ENCODE assay signal across 28 cellular contexts in the genomic region with DNA sequence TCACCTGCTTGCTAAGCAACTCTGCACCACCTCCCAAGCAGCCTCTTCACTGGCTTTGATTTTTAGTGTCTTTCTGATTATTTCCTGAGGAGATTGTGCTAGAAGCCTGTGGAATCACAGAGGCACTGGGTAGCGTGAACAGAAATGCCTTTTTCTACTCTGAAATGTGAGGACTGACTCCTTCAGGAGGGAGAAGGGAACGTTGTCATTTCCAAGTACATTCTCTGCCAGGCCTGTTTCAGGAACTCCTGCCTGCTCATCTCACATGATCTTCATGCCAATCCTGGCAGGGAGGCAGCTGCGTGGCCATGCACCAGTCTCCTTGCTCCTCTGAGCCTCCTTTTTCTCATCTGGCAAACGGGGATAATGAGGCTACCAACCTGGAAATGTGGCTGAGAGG. TPM values are rescaled to one million over a fixed set of nuclear protein-coding genes. Genes with fewer than 3 reads are reported as not detected.
DNase-seq lines count a peak whose midpoint lies in the region; TF ChIP-seq lines count a peak whose summit lies in the region.
"Had no signal": no experiment of that assay in that cellular context is flagged by ENCODE, and none has a peak within 500 bp of the region (broad histone marks: within the 10 kb centered on the region; RNA-seq: fewer than 3 reads in every experiment).

No MANE protein-coding gene starts in this region.

- peak overlapping the region; percentile 22 for H3K27ac Mint-ChIP-seq in MCF 10A (ENCODE audit: low read depth, unreplicated experiment)
- no peak overlapping the region for H3K27ac Mint-ChIP-seq in chondrocyte (ENCODE audit: unreplicated experiment)
- H3K27ac Mint-ChIP-seq in osteocyte (ENCODE audit: unreplicated experiment) = no peak overlapping the region
- H3K27ac Mint-ChIP-seq: activated T-helper 1 cell treated with anti-CD3 and anti-CD28 coated beads, Interleukin-12 subunit alpha, Interleukin-12 subunit beta, Interleukin-2, Interleukin-4 antibody, amounts not matched to agents 30 ng/mL and 10 ng/mL and 1 ng/mL, durations not matched to agents 14 hours and 24 hours and 36 hours had no signal

- no peaks in the 10 kb centered on the region for H4K20me1 ChIP-seq in mammary epithelial cell (ENCODE audit: insufficient read depth, low read length)

- no peak overlapping the region for H3K9ac ChIP-seq in mammary epithelial cell (ENCODE audit: insufficient read depth, low read length)

- no peaks in the 10 kb centered on the region for H3K9me3 ChIP-seq in mammary epithelial cell (replicated peaks; ENCODE audit: insufficient read depth, low read length)
- no peaks in the 10 kb centered on the region for H3K9me3 ChIP-seq in uterus
- H3K9me3 ChIP-seq: adrenal gland, left lung, Peyer's patch, prostate gland, sigmoid colon, tibial artery had no signal

- H3K27me3 Mint-ChIP-seq in MCF 10A (ENCODE audit: insufficient read depth, unreplicated experiment) (no peaks in the 10 kb centered on the region), chondrocyte (ENCODE audit: low read depth) (peaks cover 15% of the 10 kb centered on the region), osteocyte (ENCODE audit: unreplicated experiment) (peaks cover 13% of the 10 kb centered on the region)

- in situ Hi-C loops in mammary epithelial cell (cut with MboI; ENCODE audit: low sequenced_read_pairs in 2 of 2) (loop anchor here in 1 of 2 donors (5.0 kb wide), 1 partner anchor 159 kb away; no protein-coding TSS in a partner anchor), ACHN (cut with HindIII; ENCODE audit: low pct_ligation_motif_present, low pct_unique_long_range_greater_than_20kb, low sequenced_read_pairs) (no loop called here)

- H3K9me3 Mint-ChIP-seq in MCF 10A (ENCODE audit: unreplicated experiment) = peaks cover 8% of the 10 kb centered on the region
- H3K9me3 Mint-ChIP-seq in chondrocyte (ENCODE audit: low read depth) = no peaks in the 10 kb centered on the region
- no peaks in the 10 kb centered on the region for H3K9me3 Mint-ChIP-seq in osteocyte (ENCODE audit: unreplicated experiment)
- H3K9me3 Mint-ChIP-seq: activated T-helper 1 cell treated with anti-CD3 and anti-CD28 coated beads, Interleukin-12 subunit alpha, Interleukin-12 subunit beta, Interleukin-2, Interleukin-4 antibody, amounts not matched to agents 30 ng/mL and 10 ng/mL and 1 ng/mL, durations not matched to agents 14 hours and 24 hours and 36 hours had no signal

- H3K79me2 ChIP-seq in mammary epithelial cell (ENCODE audit: insufficient read depth, low read length) = no peaks in the 10 kb centered on the region

- 47% methylated on average over 4 of the region's 4 CpGs for WGBS in mammary epithelial cell (ENCODE audit: low coverage, missing lambda C conversion rate)

- no peak for TF ChIP-seq POLR2A in uterus (IDR thresholded peaks at IDR 0.05)

- dilution Hi-C loops in mammary epithelial cell (cut with HindIII; ENCODE audit: low sequenced_read_pairs) = loop anchor here (5.0 kb wide), 1 partner anchor 159 kb away; no protein-coding TSS in a partner anchor

- H3K4me1 Mint-ChIP-seq in MCF 10A (ENCODE audit: insufficient read depth, unreplicated experiment) (peaks cover 36% of the 10 kb centered on the region), chondrocyte (ENCODE audit: low read depth) (peaks cover 27% of the 10 kb centered on the region), osteocyte (ENCODE audit: unreplicated experiment) (peaks cover 27% of the 10 kb centered on the region)

- H3K4me3 Mint-ChIP-seq in MCF 10A (ENCODE audit: unreplicated experiment) (no peak overlapping the region), chondrocyte (ENCODE audit: unreplicated experiment) (no peak overlapping the region), osteocyte (ENCODE audit: unreplicated experiment) (no peak overlapping the region)
- H3K4me3 Mint-ChIP-seq: activated T-helper 1 cell treated with anti-CD3 and anti-CD28 coated beads, Interleukin-12 subunit alpha, Interleukin-12 subunit beta, Interleukin-2, Interleukin-4 antibody, amounts not matched to agents 30 ng/mL and 10 ng/mL and 1 ng/mL, durations not matched to agents 14 hours and 24 hours and 36 hours had no signal

- no peak for TF ChIP-seq CTCF in MCF 10A (IDR thresholded peaks at IDR 0.05; ENCODE audit: unreplicated experiment)
- no peak for TF ChIP-seq CTCF in mammary epithelial cell (conservative IDR thresholded peaks at IDR 0.05 in 1 of 2, IDR thresholded peaks at IDR 0.05 in 1 of 2; ENCODE audit: extremely low read depth in 1 of 2, insufficient read depth in 1 of 2, low read depth in 1 of 2, low read length in 2 of 2)
- TF ChIP-seq CTCF in RWPE1 (conservative IDR thresholded peaks at IDR 0.05; ENCODE audit: low read depth) = no peak
- peak; percentile 36 for TF ChIP-seq CTCF in chondrocyte (IDR thresholded peaks at IDR 0.05)
- TF ChIP-seq CTCF in osteocyte (IDR thresholded peaks at IDR 0.05) = peak; percentile 19
- no peak for TF ChIP-seq CTCF in uterus (IDR thresholded peaks at IDR 0.05)

- H2AFZ ChIP-seq in mammary epithelial cell (ENCODE audit: low read depth, low read length) = no peak overlapping the region

- H3K27ac ChIP-seq in mammary epithelial cell (ENCODE audit: insufficient read depth, low read depth, low read length) (no peak overlapping the region), RWPE1 (peak overlapping the region; percentile 55), uterus (no peak overlapping the region)
- H3K27ac ChIP-seq: adrenal gland, left lung, Peyer's patch, prostate gland, sigmoid colon, tibial artery had no signal

- DNase-seq in MCF 10A (ENCODE audit: unreplicated experiment) (no peak), mammary epithelial cell (no peak), RWPE1 (ENCODE audit: low spot score) (no peak), chondrocyte (ENCODE audit: low spot score) (no peak), osteocyte (ENCODE audit: extremely low spot score, unreplicated experiment) (peak; percentile 53), NCI-H2081 treated with DMSO at 0.1 percent for 48 hours (lab: John Stamatoyannopoulos, UW) (no peak), uterus (no peak), ACHN (no peak)
- DNase-seq: activated naive CD4-positive, alpha-beta T cell treated with Interleukin-2 at 50 U/mL for 16 hours; COR-L47; DMS53; H7; KG1; left lung; MM.1S; NCI-H1105 treated with DMSO at 0.1 percent for 48 hours; NCI-H2029; NCI-H345; Peyer's patch; SIG-M5; sigmoid colon; stimulated activated CD4-positive, alpha-beta T cell treated with anti-CD3 and anti-CD28 coated beads, Interleukin-12 subunit alpha, Interleukin-12 subunit beta, amount 100 ng/mL, for 4 hours; stimulated activated CD4-positive, alpha-beta T cell treated with anti-CD3 and anti-CD28 coated beads, Interleukin-2, amount 100 ng/mL, for 48 hours; SW 1271; tibial artery had no signal

- intact Hi-C loops in MCF 10A (cut with micrococcal nuclease) = loop anchor here (1.0 to 5.0 kb wide), 2 partner anchors 7 to 486 kb away; no protein-coding TSS in a partner anchor
- intact Hi-C loops in mammary epithelial cell (cut with micrococcal nuclease) = no loop called here
- intact Hi-C loops in uterus (cut with DNase I; ENCODE audit: low total_unique reads) = no loop called here

- H3K4me3 ChIP-seq in mammary epithelial cell (replicated peaks in 1 of 3; ENCODE audit: insufficient read depth in 1 of 3, low read depth in 2 of 3, low read length in 3 of 3) (no peak overlapping the region), uterus (no peak overlapping the region)
- H3K4me3 ChIP-seq: adrenal gland, left lung, Peyer's patch, prostate gland, sigmoid colon, tibial artery had no signal

- H3K36me3 ChIP-seq in mammary epithelial cell (ENCODE audit: insufficient read depth, low read length) (no peaks in the 10 kb centered on the region), uterus (no peaks in the 10 kb centered on the region)
- H3K36me3 ChIP-seq: adrenal gland, left lung, Peyer's patch, prostate gland, sigmoid colon, tibial artery had no signal

- H3K4me1 ChIP-seq in mammary epithelial cell (ENCODE audit: insufficient read depth, low read length) = peaks cover 13% of the 10 kb centered on the region
- peaks cover 0 to 5% of the 10 kb centered on the region in 2 donors for H3K4me1 ChIP-seq in uterus
- H3K4me1 ChIP-seq: prostate gland had no signal

- H3K27me3 ChIP-seq in mammary epithelial cell (ENCODE audit: insufficient read depth, low read length) (no peaks in the 10 kb centered on the region), uterus (no peaks in the 10 kb centered on the region)
- H3K27me3 ChIP-seq: adrenal gland, left lung, Peyer's patch, sigmoid colon, tibial artery had no signal

- H3K36me3 Mint-ChIP-seq in MCF 10A (ENCODE audit: insufficient read depth, unreplicated experiment) = peaks cover 14% of the 10 kb centered on the region
- peaks cover 3% of the 10 kb centered on the region for H3K36me3 Mint-ChIP-seq in chondrocyte (ENCODE audit: low read depth)
- no peaks in the 10 kb centered on the region for H3K36me3 Mint-ChIP-seq in osteocyte (ENCODE audit: unreplicated experiment)

- POLR2A ChIA-PET in MCF 10A (lab: Yijun Ruan, JAX) (interaction anchor here (0.5 to 3.0 kb wide), 11 partner anchors 8 to 967 kb away, joined by 3 to 17 read pairs (median 4); partner anchors contain the start of gene TP53I11), RWPE1 (lab: Yijun Ruan, JAX; ENCODE audit: low non-redundant PET) (no interaction called here)

- CTCF ChIA-PET in MCF 10A (lab: Yijun Ruan, JAX) (interaction anchor here (0.6 to 22.3 kb wide), 11 partner anchors 8 to 375 kb away, joined by 3 to 1181 read pairs (median 5); no protein-coding TSS in a partner anchor), mammary epithelial cell (lab: Charles Lee; ENCODE audit: low non-redundant PET) (no interaction called here), RWPE1 (lab: Yijun Ruan, JAX) (interaction anchor here (1.1 to 12.7 kb wide), 2 partner anchors 164 to 236 kb away, joined by 3 to 407 read pairs; no protein-coding TSS in a partner anchor)

- no peak overlapping the region for H3K4me2 ChIP-seq in mammary epithelial cell (ENCODE audit: insufficient read depth, low read depth, low read length)

- no TSS peak for BruUV-seq in MCF 10A (replicated peaks; lab: Mats Ljungman, UMichigan)
- BruUV-seq in mammary epithelial cell (replicated peaks; lab: Mats Ljungman, UMichigan) = no TSS peak

RNA-seq across cellular contexts. Expression of gene PRDM11, which starts 49.8 kb away (rescaled TPM):
- total RNA-seq in MCF 10A (2022) (4.0 and 4.9 TPM in 2 replicates), mammary epithelial cell (1 to 10 TPM; 3.3 to 3.4 TPM), chondrocyte (32.9 to 35.1 TPM (median 35.0 TPM) in 3 replicates), osteocyte (22.9 and 25.4 TPM in 2 replicates), uterus (100 to 1,000 TPM in 1 of 4 donors, 10 to 100 TPM in 2, 1 to 10 TPM in 1; 7.4 to 318 (median 58.5) TPM)
- polyA plus RNA-seq in mammary epithelial cell = 1.7 TPM
- 4.2 TPM for polyA minus RNA-seq in mammary epithelial cell

Comparison
In these comparisons a context has a peak if more than half of its experiments do, and no peak if none do; other contexts are left out.
1. CTCF ChIP-seq: peak in chondrocyte (single experiment) and osteocyte (single experiment); none in MCF 10A (single experiment), mammary epithelial cell (0 of 2), RWPE1 (single experiment) and uterus (0 of 4).